Comparison of ENCODE assay signal across 14 cellular contexts in the genomic region with DNA sequence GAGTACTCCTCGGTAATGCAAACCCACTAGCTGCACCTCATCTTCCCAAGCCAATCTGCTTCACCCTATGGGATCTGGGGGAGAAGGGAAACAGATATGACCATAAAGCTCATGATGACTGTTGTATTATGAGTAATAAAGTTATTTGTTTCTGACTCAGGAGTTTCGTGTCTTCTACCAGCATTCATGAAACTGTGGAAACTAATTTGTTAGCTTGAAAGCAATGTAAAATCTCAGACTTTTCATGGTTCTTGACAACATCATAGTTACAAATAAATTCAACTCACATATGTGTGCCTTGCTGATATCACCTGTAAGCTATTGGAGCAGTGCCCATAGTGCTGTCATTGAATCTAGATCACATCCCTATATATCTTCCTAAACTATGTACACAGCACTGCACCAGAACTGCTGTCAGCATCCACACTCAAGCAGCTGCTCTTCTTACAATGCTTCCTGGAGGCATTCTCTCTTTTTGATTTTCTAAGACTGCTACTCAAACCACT.
DNase-seq lines count a peak whose midpoint lies in the region; ATAC-seq and TF ChIP-seq lines count a peak whose summit lies in the region.
"Had no signal": no experiment of that assay in that cellular context is flagged by ENCODE, and none has a peak within 500 bp of the region (broad histone marks: within the 10 kb centered on the region; RNA-seq: fewer than 3 reads in every experiment).

No MANE protein-coding gene starts in this region.

- no peaks in the 10 kb centered on the region for H3K9me3 ChIP-seq in colonic mucosa

- H3K4me3 ChIP-seq in colonic mucosa: no peak overlapping the region
- H3K4me3 ChIP-seq: tibial nerve had no signal

- H3K4me1 ChIP-seq in colonic mucosa: no peaks in the 10 kb centered on the region
- H3K4me1 ChIP-seq: tibial nerve had no signal

- TF ChIP-seq CTCF in colonic mucosa (IDR thresholded peaks at IDR 0.05): no peak

- peak; percentile 16 for DNase-seq in DMS53 (lab: John Stamatoyannopoulos, UW)
- no peak for DNase-seq in DMS53 treated with DMSO at 0.1 percent for 48 hours (lab: John Stamatoyannopoulos, UW; ENCODE audit: unreplicated experiment)
- DNase-seq in kidney tubule cell (ENCODE audit: low spot score): peak; percentile 20
- DNase-seq in NCI-H526 (lab: John Stamatoyannopoulos, UW): no peak
- DNase-seq in colonic mucosa: no peak
- no peak for DNase-seq in NCI-H2081 treated with DMSO at 0.1 percent for 48 hours (lab: John Stamatoyannopoulos, UW)
- DNase-seq: activated CD4-positive, alpha-beta T cell treated with anti-CD3 and anti-CD28 coated beads for 1 hour; midbrain; NCI-H1092 treated with DMSO at 0.1 percent for 48 hours; NCI-H345 had no signal

- intact Hi-C loops in colonic mucosa (cut with DNase I): no loop called here

- H3K27me3 ChIP-seq in colonic mucosa: no peaks in the 10 kb centered on the region
- H3K27me3 ChIP-seq: tibial nerve had no signal

- no peak overlapping the region for H3K9ac ChIP-seq in colonic mucosa (ENCODE audit: low read depth in 2 of 2, low read length in 2 of 2)

- no peaks in the 10 kb centered on the region for H3K36me3 ChIP-seq in colonic mucosa
- H3K36me3 ChIP-seq: tibial nerve had no signal

- no peak overlapping the region for H3K27ac ChIP-seq in colonic mucosa
- H3K27ac ChIP-seq: 22Rv1, tibial nerve had no signal

- ATAC-seq in GM21723 (IDR thresholded peaks at IDR 0.05; ENCODE audit: unreplicated experiment) (peak; percentile 59), HG03175 (IDR thresholded peaks at IDR 0.05; ENCODE audit: unreplicated experiment) (peak; percentile 49)

Comparison
In these comparisons a context has a peak if more than half of its experiments do, and no peak if none do; other contexts are left out.
1. DNase-seq: peak in DMS53 (single experiment) and kidney tubule cell (single experiment); none in DMS53 treated with DMSO at 0.1 percent for 48 hours (single experiment), NCI-H526 (0 of 2), colonic mucosa (single experiment) and NCI-H2081 treated with DMSO at 0.1 percent for 48 hours (single experiment).